Comparison of ENCODE assay signal across 1 cellular context in the genomic region with DNA sequence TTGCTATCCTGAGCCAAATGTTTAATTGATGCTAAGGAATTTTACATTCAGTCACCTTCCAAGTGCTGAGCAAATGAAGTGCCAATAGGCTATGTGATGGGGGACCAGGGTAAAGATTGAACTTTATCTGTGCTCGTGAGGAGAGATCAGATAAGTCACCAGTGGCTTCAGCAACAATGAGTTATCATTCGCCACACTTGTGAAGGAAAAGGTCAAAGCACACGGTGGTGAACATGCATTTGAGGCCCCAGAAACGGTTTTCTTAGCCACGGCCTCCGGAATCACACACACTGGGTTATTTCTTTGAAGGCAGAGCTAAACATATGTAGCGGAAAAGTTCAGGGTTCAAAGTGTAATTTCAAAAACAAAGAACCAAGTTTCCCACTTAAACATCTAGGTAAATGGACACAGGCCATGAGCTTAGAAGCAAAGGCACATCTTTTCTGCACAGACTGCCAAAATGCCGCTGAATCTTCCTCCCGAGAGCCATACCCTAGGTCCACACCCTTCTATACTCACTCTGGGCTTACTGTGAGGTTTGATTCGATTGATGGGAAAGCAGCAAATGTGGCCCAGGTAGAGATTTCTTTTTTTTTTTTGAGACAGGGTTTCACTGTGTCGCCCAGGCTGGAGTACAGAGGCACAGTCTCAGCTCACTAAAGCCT.
TF ChIP-seq lines count a peak whose summit lies in the region.

No MANE protein-coding gene starts in this region.

TF ChIP-seq in HepG2, 621 proteins besides CTCF, POLR2A, EP300 and RAD21 (continued from another document and continues in another):
- TF ChIP-seq RBM22 (optimal IDR thresholded peaks at IDR 0.05; ENCODE audit: low read length) (no peak), GZF1 (CRISPR knock-in tag; IDR thresholded peaks at IDR 0.05) (peak; percentile 85; the same call in 1 of the 2 replicates), HOXA5 (CRISPR knock-in tag; IDR thresholded peaks at IDR 0.05) (0 out of 2 replicates have a peak, but pooled peaks have one; percentile 51), SMARCC2 (IDR thresholded peaks at IDR 0.05) (no peak), NKX3-1 (CRISPR knock-in tag; IDR thresholded peaks at IDR 0.05) (peak; percentile 77; the same call in 1 of the 2 replicates), NR3C1 (CRISPR knock-in tag; IDR thresholded peaks at IDR 0.05) (no peak), ZNF263 (CRISPR knock-in tag; IDR thresholded peaks at IDR 0.05) (no peak), SP5 (CRISPR knock-in tag; IDR thresholded peaks at IDR 0.05; ENCODE audit: borderline replicate concordance, low read depth) (no peak), FOXP1 (IDR thresholded peaks at IDR 0.05) (no peak), FOXP1 (CRISPR knock-in tag; IDR thresholded peaks at IDR 0.05) (peak; percentile 76), EHMT2 (IDR thresholded peaks at IDR 0.05; ENCODE audit: borderline replicate concordance, low read depth, low read length) (peak; percentile 10; the same call in 1 of the 2 replicates), CREM (IDR thresholded peaks at IDR 0.05) (peak; percentile 78; the same call in 1 of the 2 replicates), CREM (CRISPR knock-in tag; IDR thresholded peaks at IDR 0.05) (no peak), ZNF354B (CRISPR knock-in tag; IDR thresholded peaks at IDR 0.05) (peak; percentile 68; the same call in 1 of the 2 replicates), SNAPC2 (CRISPR knock-in tag; IDR thresholded peaks at IDR 0.05) (peak; percentile 63; the same call in 1 of the 2 replicates), NFE2L2 (IDR thresholded peaks at IDR 0.05; ENCODE audit: low read length) (no peak), POLR2AphosphoS5 (IDR thresholded peaks at IDR 0.05; ENCODE audit: low read depth, low read length) (no peak), ZNF605 (CRISPR knock-in tag; IDR thresholded peaks at IDR 0.05) (peak; percentile 83), JUNB (CRISPR knock-in tag; IDR thresholded peaks at IDR 0.05; ENCODE audit: borderline replicate concordance) (peak; percentile 56; the same call in 1 of the 2 replicates), CEBPG (CRISPR knock-in tag; IDR thresholded peaks at IDR 0.05) (peak; percentile 35), ZNF883 (CRISPR knock-in tag; IDR thresholded peaks at IDR 0.05; ENCODE audit: not compliant biosample characterization) (no peak), ZNF746 (CRISPR knock-in tag; IDR thresholded peaks at IDR 0.05) (peak; percentile 76; the same call in 1 of the 2 replicates), ARHGAP35 (CRISPR knock-in tag; IDR thresholded peaks at IDR 0.05; ENCODE audit: borderline replicate concordance) (no peak), NFYB (CRISPR knock-in tag; IDR thresholded peaks at IDR 0.05) (no peak), PAX8 (CRISPR knock-in tag; IDR thresholded peaks at IDR 0.05; ENCODE audit: borderline replicate concordance) (no peak), TBX2 (CRISPR knock-in tag; IDR thresholded peaks at IDR 0.05; ENCODE audit: borderline replicate concordance) (peak; percentile 94), KLF16 (CRISPR knock-in tag; IDR thresholded peaks at IDR 0.05) (peak in 1 of 2 experiments; percentile 28; a peak in 1 of 4 replicates), GATAD2A (CRISPR knock-in tag; IDR thresholded peaks at IDR 0.05) (peak; percentile 86), KLF12 (CRISPR knock-in tag; IDR thresholded peaks at IDR 0.05; ENCODE audit: borderline replicate concordance) (0 out of 2 replicates have a peak, but pooled peaks have one; percentile 48), TEAD3 (CRISPR knock-in tag; optimal IDR thresholded peaks at IDR 0.05; ENCODE audit: borderline replicate concordance) (peak; percentile 67), ZNF766 (CRISPR knock-in tag; IDR thresholded peaks at IDR 0.05; ENCODE audit: borderline replicate concordance) (0 out of 2 replicates have a peak, but pooled peaks have one; percentile 42), PHF20 (CRISPR knock-in tag; IDR thresholded peaks at IDR 0.05) (peak; percentile 41; the same call in 1 of the 2 replicates), ZMYM4 (CRISPR knock-in tag; IDR thresholded peaks at IDR 0.05) (peak; percentile 74)
- TF ChIP-seq, protein P1, sequence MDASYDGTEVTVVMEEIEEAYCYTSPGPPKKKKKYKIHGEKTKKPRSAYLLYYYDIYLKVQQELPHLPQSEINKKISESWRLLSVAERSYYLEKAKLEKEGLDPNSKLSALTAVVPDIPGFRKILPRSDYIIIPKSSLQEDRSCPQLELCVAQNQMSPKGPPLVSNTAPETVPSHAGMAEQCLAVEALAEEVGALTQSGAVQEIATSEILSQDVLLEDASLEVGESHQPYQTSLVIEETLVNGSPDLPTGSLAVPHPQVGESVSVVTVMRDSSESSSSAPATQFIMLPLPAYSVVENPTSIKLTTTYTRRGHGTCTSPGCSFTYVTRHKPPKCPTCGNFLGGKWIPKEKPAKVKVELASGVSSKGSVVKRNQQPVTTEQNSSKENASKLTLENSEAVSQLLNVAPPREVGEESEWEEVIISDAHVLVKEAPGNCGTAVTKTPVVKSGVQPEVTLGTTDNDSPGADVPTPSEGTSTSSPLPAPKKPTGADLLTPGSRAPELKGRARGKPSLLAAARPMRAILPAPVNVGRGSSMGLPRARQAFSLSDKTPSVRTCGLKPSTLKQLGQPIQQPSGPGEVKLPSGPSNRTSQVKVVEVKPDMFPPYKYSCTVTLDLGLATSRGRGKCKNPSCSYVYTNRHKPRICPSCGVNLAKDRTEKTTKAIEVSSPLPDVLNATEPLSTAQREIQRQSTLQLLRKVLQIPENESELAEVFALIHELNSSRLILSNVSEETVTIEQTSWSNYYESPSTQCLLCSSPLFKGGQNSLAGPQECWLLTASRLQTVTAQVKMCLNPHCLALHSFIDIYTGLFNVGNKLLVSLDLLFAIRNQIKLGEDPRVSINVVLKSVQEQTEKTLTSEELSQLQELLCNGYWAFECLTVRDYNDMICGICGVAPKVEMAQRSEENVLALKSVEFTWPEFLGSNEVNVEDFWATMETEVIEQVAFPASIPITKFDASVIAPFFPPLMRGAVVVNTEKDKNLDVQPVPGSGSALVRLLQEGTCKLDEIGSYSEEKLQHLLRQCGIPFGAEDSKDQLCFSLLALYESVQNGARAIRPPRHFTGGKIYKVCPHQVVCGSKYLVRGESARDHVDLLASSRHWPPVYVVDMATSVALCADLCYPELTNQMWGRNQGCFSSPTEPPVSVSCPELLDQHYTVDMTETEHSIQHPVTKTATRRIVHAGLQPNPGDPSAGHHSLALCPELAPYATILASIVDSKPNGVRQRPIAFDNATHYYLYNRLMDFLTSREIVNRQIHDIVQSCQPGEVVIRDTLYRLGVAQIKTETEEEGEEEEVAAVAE (CRISPR knock-in tag; IDR thresholded peaks at IDR 0.05; ENCODE audit: borderline replicate concordance) = peak; percentile 65
- TF ChIP-seq, protein P2, sequence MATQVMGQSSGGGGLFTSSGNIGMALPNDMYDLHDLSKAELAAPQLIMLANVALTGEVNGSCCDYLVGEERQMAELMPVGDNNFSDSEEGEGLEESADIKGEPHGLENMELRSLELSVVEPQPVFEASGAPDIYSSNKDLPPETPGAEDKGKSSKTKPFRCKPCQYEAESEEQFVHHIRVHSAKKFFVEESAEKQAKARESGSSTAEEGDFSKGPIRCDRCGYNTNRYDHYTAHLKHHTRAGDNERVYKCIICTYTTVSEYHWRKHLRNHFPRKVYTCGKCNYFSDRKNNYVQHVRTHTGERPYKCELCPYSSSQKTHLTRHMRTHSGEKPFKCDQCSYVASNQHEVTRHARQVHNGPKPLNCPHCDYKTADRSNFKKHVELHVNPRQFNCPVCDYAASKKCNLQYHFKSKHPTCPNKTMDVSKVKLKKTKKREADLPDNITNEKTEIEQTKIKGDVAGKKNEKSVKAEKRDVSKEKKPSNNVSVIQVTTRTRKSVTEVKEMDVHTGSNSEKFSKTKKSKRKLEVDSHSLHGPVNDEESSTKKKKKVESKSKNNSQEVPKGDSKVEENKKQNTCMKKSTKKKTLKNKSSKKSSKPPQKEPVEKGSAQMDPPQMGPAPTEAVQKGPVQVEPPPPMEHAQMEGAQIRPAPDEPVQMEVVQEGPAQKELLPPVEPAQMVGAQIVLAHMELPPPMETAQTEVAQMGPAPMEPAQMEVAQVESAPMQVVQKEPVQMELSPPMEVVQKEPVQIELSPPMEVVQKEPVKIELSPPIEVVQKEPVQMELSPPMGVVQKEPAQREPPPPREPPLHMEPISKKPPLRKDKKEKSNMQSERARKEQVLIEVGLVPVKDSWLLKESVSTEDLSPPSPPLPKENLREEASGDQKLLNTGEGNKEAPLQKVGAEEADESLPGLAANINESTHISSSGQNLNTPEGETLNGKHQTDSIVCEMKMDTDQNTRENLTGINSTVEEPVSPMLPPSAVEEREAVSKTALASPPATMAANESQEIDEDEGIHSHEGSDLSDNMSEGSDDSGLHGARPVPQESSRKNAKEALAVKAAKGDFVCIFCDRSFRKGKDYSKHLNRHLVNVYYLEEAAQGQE (IDR thresholded peaks at IDR 0.05; ENCODE audit: borderline replicate concordance in 1 of 2, low read depth in 1 of 2, low read length in 2 of 2) = 0 out of 4 replicates have a peak, but pooled peaks of 1 of the 2 experiments have one; percentile 39
- TF ChIP-seq, protein P3, sequence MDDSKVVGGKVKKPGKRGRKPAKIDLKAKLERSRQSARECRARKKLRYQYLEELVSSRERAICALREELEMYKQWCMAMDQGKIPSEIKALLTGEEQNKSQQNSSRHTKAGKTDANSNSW (CRISPR knock-in tag; IDR thresholded peaks at IDR 0.05; ENCODE audit: borderline replicate concordance) = no peak
- TF ChIP-seq, protein P4, sequence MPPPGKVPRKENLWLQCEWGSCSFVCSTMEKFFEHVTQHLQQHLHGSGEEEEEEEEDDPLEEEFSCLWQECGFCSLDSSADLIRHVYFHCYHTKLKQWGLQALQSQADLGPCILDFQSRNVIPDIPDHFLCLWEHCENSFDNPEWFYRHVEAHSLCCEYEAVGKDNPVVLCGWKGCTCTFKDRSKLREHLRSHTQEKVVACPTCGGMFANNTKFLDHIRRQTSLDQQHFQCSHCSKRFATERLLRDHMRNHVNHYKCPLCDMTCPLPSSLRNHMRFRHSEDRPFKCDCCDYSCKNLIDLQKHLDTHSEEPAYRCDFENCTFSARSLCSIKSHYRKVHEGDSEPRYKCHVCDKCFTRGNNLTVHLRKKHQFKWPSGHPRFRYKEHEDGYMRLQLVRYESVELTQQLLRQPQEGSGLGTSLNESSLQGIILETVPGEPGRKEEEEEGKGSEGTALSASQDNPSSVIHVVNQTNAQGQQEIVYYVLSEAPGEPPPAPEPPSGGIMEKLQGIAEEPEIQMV (CRISPR knock-in tag; IDR thresholded peaks at IDR 0.05; ENCODE audit: low read depth) = no peak
- TF ChIP-seq, protein P5, sequence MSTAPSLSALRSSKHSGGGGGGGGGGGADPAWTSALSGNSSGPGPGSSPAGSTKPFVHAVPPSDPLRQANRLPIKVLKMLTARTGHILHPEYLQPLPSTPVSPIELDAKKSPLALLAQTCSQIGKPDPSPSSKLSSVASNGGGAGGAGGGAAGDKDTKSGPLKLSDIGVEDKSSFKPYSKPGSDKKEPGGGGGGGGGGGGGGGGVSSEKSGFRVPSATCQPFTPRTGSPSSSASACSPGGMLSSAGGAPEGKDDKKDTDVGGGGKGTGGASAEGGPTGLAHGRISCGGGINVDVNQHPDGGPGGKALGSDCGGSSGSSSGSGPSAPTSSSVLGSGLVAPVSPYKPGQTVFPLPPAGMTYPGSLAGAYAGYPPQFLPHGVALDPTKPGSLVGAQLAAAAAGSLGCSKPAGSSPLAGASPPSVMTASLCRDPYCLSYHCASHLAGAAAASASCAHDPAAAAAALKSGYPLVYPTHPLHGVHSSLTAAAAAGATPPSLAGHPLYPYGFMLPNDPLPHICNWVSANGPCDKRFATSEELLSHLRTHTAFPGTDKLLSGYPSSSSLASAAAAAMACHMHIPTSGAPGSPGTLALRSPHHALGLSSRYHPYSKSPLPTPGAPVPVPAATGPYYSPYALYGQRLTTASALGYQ (CRISPR knock-in tag; IDR thresholded peaks at IDR 0.05) = peak; percentile 89
- TF ChIP-seq, protein P6, sequence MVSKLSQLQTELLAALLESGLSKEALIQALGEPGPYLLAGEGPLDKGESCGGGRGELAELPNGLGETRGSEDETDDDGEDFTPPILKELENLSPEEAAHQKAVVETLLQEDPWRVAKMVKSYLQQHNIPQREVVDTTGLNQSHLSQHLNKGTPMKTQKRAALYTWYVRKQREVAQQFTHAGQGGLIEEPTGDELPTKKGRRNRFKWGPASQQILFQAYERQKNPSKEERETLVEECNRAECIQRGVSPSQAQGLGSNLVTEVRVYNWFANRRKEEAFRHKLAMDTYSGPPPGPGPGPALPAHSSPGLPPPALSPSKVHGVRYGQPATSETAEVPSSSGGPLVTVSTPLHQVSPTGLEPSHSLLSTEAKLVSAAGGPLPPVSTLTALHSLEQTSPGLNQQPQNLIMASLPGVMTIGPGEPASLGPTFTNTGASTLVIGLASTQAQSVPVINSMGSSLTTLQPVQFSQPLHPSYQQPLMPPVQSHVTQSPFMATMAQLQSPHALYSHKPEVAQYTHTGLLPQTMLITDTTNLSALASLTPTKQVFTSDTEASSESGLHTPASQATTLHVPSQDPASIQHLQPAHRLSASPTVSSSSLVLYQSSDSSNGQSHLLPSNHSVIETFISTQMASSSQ (IDR thresholded peaks at IDR 0.05; ENCODE audit: low read depth) = peak; percentile 55; the same call in 1 of the 2 replicates
- TF ChIP-seq, protein P6 (CRISPR knock-in tag; IDR thresholded peaks at IDR 0.05; ENCODE audit: borderline replicate concordance) = peak; percentile 74; the same call in 1 of the 2 replicates
- TF ChIP-seq, protein P7, sequence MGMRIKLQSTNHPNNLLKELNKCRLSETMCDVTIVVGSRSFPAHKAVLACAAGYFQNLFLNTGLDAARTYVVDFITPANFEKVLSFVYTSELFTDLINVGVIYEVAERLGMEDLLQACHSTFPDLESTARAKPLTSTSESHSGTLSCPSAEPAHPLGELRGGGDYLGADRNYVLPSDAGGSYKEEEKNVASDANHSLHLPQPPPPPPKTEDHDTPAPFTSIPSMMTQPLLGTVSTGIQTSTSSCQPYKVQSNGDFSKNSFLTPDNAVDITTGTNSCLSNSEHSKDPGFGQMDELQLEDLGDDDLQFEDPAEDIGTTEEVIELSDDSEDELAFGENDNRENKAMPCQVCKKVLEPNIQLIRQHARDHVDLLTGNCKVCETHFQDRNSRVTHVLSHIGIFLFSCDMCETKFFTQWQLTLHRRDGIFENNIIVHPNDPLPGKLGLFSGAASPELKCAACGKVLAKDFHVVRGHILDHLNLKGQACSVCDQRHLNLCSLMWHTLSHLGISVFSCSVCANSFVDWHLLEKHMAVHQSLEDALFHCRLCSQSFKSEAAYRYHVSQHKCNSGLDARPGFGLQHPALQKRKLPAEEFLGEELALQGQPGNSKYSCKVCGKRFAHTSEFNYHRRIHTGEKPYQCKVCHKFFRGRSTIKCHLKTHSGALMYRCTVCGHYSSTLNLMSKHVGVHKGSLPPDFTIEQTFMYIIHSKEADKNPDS (CRISPR knock-in tag; IDR thresholded peaks at IDR 0.05) = no peak
